ENCODE assay signal across 22 cellular contexts in the genomic region with DNA sequence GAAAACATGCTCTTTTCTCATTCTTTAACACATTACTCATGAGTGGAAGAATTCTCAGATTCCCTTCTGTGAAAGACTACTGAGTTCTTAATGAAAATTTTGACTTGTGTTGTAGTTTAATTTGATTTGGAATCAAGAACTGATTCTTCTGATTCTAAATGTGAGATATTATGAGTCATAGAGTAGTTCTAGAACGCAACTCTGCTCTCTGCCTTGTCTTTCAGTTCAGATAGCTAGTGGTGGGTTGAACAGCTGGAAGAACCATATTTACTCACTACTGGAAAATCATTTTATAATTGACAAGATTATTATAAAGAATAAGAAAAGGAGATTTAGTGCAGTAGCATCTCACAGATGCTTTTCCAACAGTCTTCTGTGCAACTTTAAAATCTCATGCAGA.
DNase-seq lines count a peak whose midpoint lies in the region; ATAC-seq and TF ChIP-seq lines count a peak whose summit lies in the region.
"Had no signal": no experiment of that assay in that cellular context is flagged by ENCODE, and none has a peak within 500 bp of the region (broad histone marks: within the 10 kb centered on the region; RNA-seq: fewer than 3 reads in every experiment).

No MANE protein-coding gene starts in this region.

- H3K36me3 Mint-ChIP-seq in neural progenitor cell: peaks cover 33% of the 10 kb centered on the region
- H3K36me3 Mint-ChIP-seq: activated naive CD4-positive, alpha-beta T cell treated with anti-CD3 and anti-CD28 coated beads, Interleukin-2, amount 10 ng/mL, durations not matched to agents 7 days and 5 days; stimulated activated naive B cell treated with anti-CD40 and anti-IgM and Interleukin-4, amounts not matched to agents 10 μg/mL and 1 μg/mL and 100 μg/mL, for 72 hours; T-cell had no signal

- H3K9ac ChIP-seq in neural progenitor cell: no peak overlapping the region

- H2AFZ ChIP-seq in neural progenitor cell (replicated peaks): no peak overlapping the region

- no peaks in the 10 kb centered on the region for H3K36me3 ChIP-seq in neural progenitor cell
- H3K36me3 ChIP-seq: HAP-1, MG63, thyroid gland had no signal

- no peaks in the 10 kb centered on the region for H3K79me2 ChIP-seq in neural progenitor cell (ENCODE audit: low read depth)

- no peak overlapping the region for H3K4me3 ChIP-seq in neural progenitor cell
- H3K4me3 ChIP-seq: body of pancreas, HAP-1, MG63, mucosa of descending colon, skin epidermis, thyroid gland had no signal

- peaks cover 14% of the 10 kb centered on the region for H3K4me1 ChIP-seq in neural progenitor cell
- H3K4me1 ChIP-seq: HAP-1 had no signal

- H3K4me2 ChIP-seq in neural progenitor cell: no peak overlapping the region

- H4K20me1 ChIP-seq in neural progenitor cell (ENCODE audit: low read depth): no peaks in the 10 kb centered on the region

- H3K27ac Mint-ChIP-seq in neural progenitor cell: no peak overlapping the region
- H3K27ac Mint-ChIP-seq: activated CD4-positive, alpha-beta T cell treated with anti-CD3 and anti-CD28 coated beads for 36 hours; activated naive CD4-positive, alpha-beta T cell treated with anti-CD3 and anti-CD28 coated beads, Interleukin-2, amount 10 ng/mL, durations not matched to agents 7 days and 5 days; activated T-cell treated with anti-CD3 and anti-CD28 coated beads, Interleukin-2, amount 50 U/mL, for 72 hours; stimulated activated naive B cell treated with anti-CD40 and anti-IgM and Interleukin-4, amounts not matched to agents 10 μg/mL and 1 μg/mL and 100 μg/mL, for 72 hours; T-cell had no signal

- H3K27me3 Mint-ChIP-seq in neural progenitor cell (ENCODE audit: insufficient read depth, low read depth): no peaks in the 10 kb centered on the region

- no peaks in the 10 kb centered on the region for H3F3A ChIP-seq in neural progenitor cell (ENCODE audit: low read depth)

- H3K4me1 Mint-ChIP-seq in neural progenitor cell: no peaks in the 10 kb centered on the region
- H3K4me1 Mint-ChIP-seq: activated CD4-positive, alpha-beta T cell treated with anti-CD3 and anti-CD28 coated beads for 36 hours; activated naive CD4-positive, alpha-beta T cell treated with anti-CD3 and anti-CD28 coated beads, Interleukin-2, amount 10 ng/mL, durations not matched to agents 7 days and 5 days; stimulated activated naive B cell treated with anti-CD40 and anti-IgM and Interleukin-4, amounts not matched to agents 10 μg/mL and 1 μg/mL and 100 μg/mL, for 72 hours; T-cell had no signal

- ATAC-seq in Right ventricle myocardium inferior: peak; percentile 51
- ATAC-seq in Right ventricle myocardium superior (ENCODE audit: poor library complexity): peak; percentile 34
- ATAC-seq: activated CD4-positive, alpha-beta T cell treated with anti-CD3 and anti-CD28 coated beads for 36 hours; activated T-cell treated with anti-CD3 and anti-CD28 coated beads, Interleukin-2, amount 50 U/mL, for 72 hours; stimulated activated naive B cell treated with anti-CD40 and anti-IgM and Interleukin-4, amounts not matched to agents 10 μg/mL and 1 μg/mL and 100 μg/mL, for 72 hours; T-cell had no signal

- intact Hi-C loops in Right ventricle myocardium inferior (cut with DNase I): loop anchor here (2.0 kb wide), 1 partner anchor 87 kb away; no protein-coding TSS in a partner anchor
- intact Hi-C loops in cardiac septum (cut with DNase I): loop anchor here (5.0 to 10.0 kb wide), 3 partner anchors 90 to 1247 kb away; a partner anchor contains a TSS
- intact Hi-C loops in Right ventricle myocardium superior (cut with DNase I): loop anchor here (5.0 to 10.0 kb wide), 3 partner anchors 917 to 1247 kb away; no protein-coding TSS in a partner anchor

- DNase-seq in Right ventricle myocardium inferior (ENCODE audit: missing footprints) (no peak), cardiac septum (ENCODE audit: low spot score) (no peak), Right ventricle myocardium superior (no peak), neural progenitor cell (ENCODE audit: low spot score) (no peak), SIG-M5 (lab: John Stamatoyannopoulos, UW) (no peak), NCI-H69 (lab: John Stamatoyannopoulos, UW) (no peak), D341Med (ENCODE audit: low spot score) (no peak), activated gamma-delta T cell (lab: John Stamatoyannopoulos, UW) (no peak)
- DNase-seq: 8988T; activated CD4-positive, alpha-beta T cell treated with anti-CD3 and anti-CD28 coated beads for 36 hours; activated naive CD4-positive, alpha-beta T cell treated with anti-CD3 and anti-CD28 coated beads, Interleukin-2, amount 10 ng/mL, durations not matched to agents 7 days and 5 days; activated T-cell treated with anti-CD3 and anti-CD28 coated beads, Interleukin-2, amount 50 U/mL, for 72 hours; body of pancreas; cortex of kidney; GF-D8; MG63; mucosa of descending colon; stimulated activated naive B cell treated with anti-CD40 and anti-IgM and Interleukin-4, amounts not matched to agents 10 μg/mL and 1 μg/mL and 100 μg/mL, for 72 hours; T-cell; thyroid gland had no signal

- no peaks in the 10 kb centered on the region for H3K27me3 ChIP-seq in neural progenitor cell
- H3K27me3 ChIP-seq: body of pancreas, MG63, thyroid gland had no signal

- H3K9me3 Mint-ChIP-seq in neural progenitor cell: no peaks in the 10 kb centered on the region
- H3K9me3 Mint-ChIP-seq: activated naive CD4-positive, alpha-beta T cell treated with anti-CD3 and anti-CD28 coated beads, Interleukin-2, amount 10 ng/mL, durations not matched to agents 7 days and 5 days; activated T-cell treated with anti-CD3 and anti-CD28 coated beads, Interleukin-2, amount 50 U/mL, for 72 hours; stimulated activated naive B cell treated with anti-CD40 and anti-IgM and Interleukin-4, amounts not matched to agents 10 μg/mL and 1 μg/mL and 100 μg/mL, for 72 hours; T-cell had no signal

- TF ChIP-seq CTCF in neural progenitor cell (IDR thresholded peaks at IDR 0.05): no peak

- no peak overlapping the region for H3K4me3 Mint-ChIP-seq in neural progenitor cell
- H3K4me3 Mint-ChIP-seq: activated CD4-positive, alpha-beta T cell treated with anti-CD3 and anti-CD28 coated beads for 36 hours; activated naive CD4-positive, alpha-beta T cell treated with anti-CD3 and anti-CD28 coated beads, Interleukin-2, amount 10 ng/mL, durations not matched to agents 7 days and 5 days; activated T-cell treated with anti-CD3 and anti-CD28 coated beads, Interleukin-2, amount 50 U/mL, for 72 hours; stimulated activated naive B cell treated with anti-CD40 and anti-IgM and Interleukin-4, amounts not matched to agents 10 μg/mL and 1 μg/mL and 100 μg/mL, for 72 hours; T-cell had no signal

- no peaks in the 10 kb centered on the region for H3K9me3 ChIP-seq in neural progenitor cell (ENCODE audit: low read depth)
- H3K9me3 ChIP-seq: body of pancreas, HAP-1, mucosa of descending colon, thyroid gland had no signal

- H3K27ac ChIP-seq in neural progenitor cell: peak overlapping the region; percentile 71
- H3K27ac ChIP-seq: body of pancreas, thyroid gland had no signal
